26 cellular contexts compared by ENCODE assay signal in genomic region chr18:35470440-35470839, GRCh38. TPM values are rescaled to one million over a fixed set of nuclear protein-coding genes. Genes with fewer than 3 reads are reported as not detected.
A peak's percentile ranks its signal among the peaks of the same experiment; 100 is the strongest.
DNase-seq lines count a peak whose midpoint lies in the region; ATAC-seq and TF ChIP-seq lines count a peak whose summit lies in the region.
"Had no signal": no experiment of that assay in that cellular context is flagged by ENCODE, and none has a peak within 500 bp of the region (broad histone marks: within the 10 kb centered on the region; RNA-seq: fewer than 3 reads in every experiment).

No MANE protein-coding gene starts in this region.

- no peaks in the 10 kb centered on the region for H3K27me3 ChIP-seq in MM.1S (replicated peaks; ENCODE audit: insufficient read depth, low read length)
- H3K27me3 ChIP-seq: brain microvascular endothelial cell, colonic mucosa, ovary, upper lobe of left lung had no signal

- H4K20me1 ChIP-seq in MM.1S (ENCODE audit: insufficient read depth, low read length): no peaks in the 10 kb centered on the region

- no peak overlapping the region for H3K4me2 ChIP-seq in MM.1S (ENCODE audit: low read depth, low read length)

- no peak overlapping the region for H3K27ac ChIP-seq in MM.1S (ENCODE audit: low read length)
- H3K27ac ChIP-seq: colonic mucosa, ovary, upper lobe of left lung had no signal

- H3K36me3 ChIP-seq in MM.1S (replicated peaks; ENCODE audit: insufficient read depth, low read length): no peaks in the 10 kb centered on the region
- H3K36me3 ChIP-seq: colonic mucosa, ovary had no signal

- no peaks in the 10 kb centered on the region for H3F3A ChIP-seq in MM.1S (ENCODE audit: insufficient read depth, low read length)

- peak; percentile 78 for DNase-seq in Ammon's horn (ENCODE audit: low spot score)
- DNase-seq in NCI-H82 treated with DMSO at 0.1 percent for 48 hours (lab: John Stamatoyannopoulos, UW; ENCODE audit: unreplicated experiment): peak; percentile 93
- DNase-seq in nephron progenitor cell: no peak
- DNase-seq in SKM-1 treated with dmso at 0.1 percent for 144 hours (lab: John Stamatoyannopoulos, UW; ENCODE audit: unreplicated experiment): no peak
- DNase-seq in GF-D8 (lab: John Stamatoyannopoulos, UW): no peak
- no peak for DNase-seq in NCI-H1092 (lab: John Stamatoyannopoulos, UW)
- no peak for DNase-seq in MM.1S
- DNase-seq: activated B cell treated with CpG ODN at 0.5 μM for 24 hours; activated CD8-positive, alpha-beta T cell treated with anti-CD3 and anti-CD28 coated beads for 36 hours; activated effector memory CD4-positive, alpha-beta T cell treated with anti-CD3 and anti-CD28 coated beads, Interleukin-2, amount 50 U/mL, for 16 hours; activated T-cell treated with anti-CD3 and anti-CD28 coated beads for 4 hours; brain microvascular endothelial cell; colonic mucosa; mesendoderm; naive thymus-derived CD8-positive, alpha-beta T cell; NCI-H1105 treated with DMSO at 0.1 percent for 48 hours; NCI-H2029 treated with DMSO at 0.1 percent for 48 hours; NK-92 treated with Interleukin-12 subunit alpha and Interleukin-12 subunit beta, amount 100 ng/mL, for 24 hours; ovary; stimulated activated CD8-positive, alpha-beta memory T cell treated with anti-CD3 and anti-CD28 coated beads, Interleukin-4, amount 100 ng/mL, for 48 hours; upper lobe of left lung had no signal

- no peak for TF ChIP-seq CTCF in nephron progenitor cell (IDR thresholded peaks at IDR 0.05)
- no peak for TF ChIP-seq CTCF in MM.1S (IDR thresholded peaks at IDR 0.05; ENCODE audit: low read length)

- no peaks in the 10 kb centered on the region for H3K79me2 ChIP-seq in MM.1S (ENCODE audit: low read length)

- no peaks in the 10 kb centered on the region for H3K4me1 ChIP-seq in MM.1S (ENCODE audit: low read length)
- H3K4me1 ChIP-seq: colonic mucosa had no signal

- peaks cover 19% of the 10 kb centered on the region for H3K4me1 Mint-ChIP-seq in nephron progenitor cell

- H3K27ac Mint-ChIP-seq in nephron progenitor cell: peak overlapping the region; percentile 37
- H3K27ac Mint-ChIP-seq: activated B cell treated with CpG ODN at 0.5 μM for 24 hours; activated CD8-positive, alpha-beta T cell treated with anti-CD3 and anti-CD28 coated beads for 36 hours; naive thymus-derived CD8-positive, alpha-beta T cell; T-helper 2 cell treated with Interferon-gamma antibody and Interleukin-4, amounts not matched to agents 5 μg/mL and 100 μg/mL, for 36 hours had no signal

- peak; percentile 21 for ATAC-seq in esophagus mucosa
- ATAC-seq: activated CD8-positive, alpha-beta T cell treated with anti-CD3 and anti-CD28 coated beads for 36 hours; HCT116; naive thymus-derived CD8-positive, alpha-beta T cell; sciatic nerve; SK-N-SH treated with all-trans-retinoic acid at 6 μM for 48 hours had no signal

- no peaks in the 10 kb centered on the region for H3K9me2 ChIP-seq in MM.1S (replicated peaks; ENCODE audit: insufficient read depth, low read length)

- no peaks in the 10 kb centered on the region for H3K27me3 Mint-ChIP-seq in nephron progenitor cell (ENCODE audit: low read depth, poor library complexity)
- H3K27me3 Mint-ChIP-seq: activated B cell treated with CpG ODN at 0.5 μM for 24 hours; activated CD8-positive, alpha-beta T cell treated with anti-CD3 and anti-CD28 coated beads for 36 hours; naive thymus-derived CD8-positive, alpha-beta T cell had no signal

- H3K4me3 ChIP-seq in MM.1S (ENCODE audit: low read length): no peak overlapping the region
- H3K4me3 ChIP-seq: colonic mucosa, ovary, upper lobe of left lung had no signal

- H3K4me3 Mint-ChIP-seq in nephron progenitor cell: no peak overlapping the region
- H3K4me3 Mint-ChIP-seq: activated B cell treated with CpG ODN at 0.5 μM for 24 hours; activated CD8-positive, alpha-beta T cell treated with anti-CD3 and anti-CD28 coated beads for 36 hours; naive thymus-derived CD8-positive, alpha-beta T cell; T-helper 2 cell treated with Interferon-gamma antibody and Interleukin-4, amounts not matched to agents 5 μg/mL and 100 μg/mL, for 36 hours had no signal

- no peak overlapping the region for H3K9ac ChIP-seq in MM.1S (ENCODE audit: low read length)

- peaks cover 7% of the 10 kb centered on the region for H3K9me3 Mint-ChIP-seq in nephron progenitor cell
- H3K9me3 Mint-ChIP-seq: activated B cell treated with CpG ODN at 0.5 μM for 24 hours; activated CD8-positive, alpha-beta T cell treated with anti-CD3 and anti-CD28 coated beads for 36 hours; T-helper 2 cell treated with Interferon-gamma antibody and Interleukin-4, amounts not matched to agents 5 μg/mL and 100 μg/mL, for 36 hours had no signal

- H3K9me3 ChIP-seq in MM.1S (replicated peaks; ENCODE audit: insufficient read depth, low read length): no peaks in the 10 kb centered on the region
- H3K9me3 ChIP-seq: colonic mucosa, ovary, upper lobe of left lung had no signal

- no peak overlapping the region for H2AFZ ChIP-seq in MM.1S (ENCODE audit: low read length)

- peaks cover 45% of the 10 kb centered on the region for H3K36me3 Mint-ChIP-seq in nephron progenitor cell (ENCODE audit: low read depth)

RNA-seq across cellular contexts. Expression of gene INO80C, which starts 27.3 kb away (rescaled TPM):
- total RNA-seq in esophagus mucosa: 63.3 TPM

Comparison
In these comparisons a context has a peak if more than half of its experiments do, and no peak if none do; other contexts are left out.
1. DNase-seq: peak in Ammon's horn (single experiment) and NCI-H82 treated with DMSO at 0.1 percent for 48 hours (single experiment); none in nephron progenitor cell (single experiment), SKM-1 treated with dmso at 0.1 percent for 144 hours (single experiment), GF-D8 (single experiment), NCI-H1092 (single experiment) and MM.1S (single experiment).